ENCODE assay signal across 1 cellular context in genomic region chr2:37324786-37325624, GRCh38.
TF ChIP-seq lines count a peak whose summit lies in the region.

Gene PRKD3, minus strand, starts transcription at chr2:37324833. Its CDS starts 8,309 bp downstream, at chr2:37316524.

TF ChIP-seq in K562, 482 proteins besides CTCF, POLR2A, EP300 and RAD21 (continued from another document):
- TF ChIP-seq CREB3L1 (IDR thresholded peaks at IDR 0.05; ENCODE audit: borderline replicate concordance, low read depth) (peak; percentile 55; the same call in 1 of the 2 replicates), TCF7 (IDR thresholded peaks at IDR 0.05; ENCODE audit: borderline replicate concordance) (no peak), ZNF507 (tag; conservative IDR thresholded peaks at IDR 0.05) (no peak), RFX5 (IDR thresholded peaks at IDR 0.05; ENCODE audit: low read depth, low read length) (no peak), USF2 (CRISPR knock-in tag; IDR thresholded peaks at IDR 0.05) (no peak), ELK1 (CRISPR knock-in tag; IDR thresholded peaks at IDR 0.05) (no peak), ZBED1 (IDR thresholded peaks at IDR 0.05) (no peak), BHLHE40 (IDR thresholded peaks at IDR 0.05; ENCODE audit: low read length) (no peak), GATA2 (CRISPR knock-in tag; IDR thresholded peaks at IDR 0.05) (no peak), CBFA2T2 (conservative IDR thresholded peaks at IDR 0.05) (no peak), EP400 (IDR thresholded peaks at IDR 0.05) (peak; percentile 28; the same call in 1 of the 2 replicates), ZBTB9 (CRISPR knock-in tag; IDR thresholded peaks at IDR 0.05) (no peak), ZNF655 (CRISPR knock-in tag; IDR thresholded peaks at IDR 0.05) (no peak), SMAD3 (CRISPR knock-in tag; conservative IDR thresholded peaks at IDR 0.05) (no peak), DDX20 (tag; IDR thresholded peaks at IDR 0.05; ENCODE audit: low read depth) (no peak), ZC3H4 (CRISPR knock-in tag; IDR thresholded peaks at IDR 0.05; ENCODE audit: borderline replicate concordance) (no peak), HDGF (IDR thresholded peaks at IDR 0.05) (no peak), ZKSCAN1 (IDR thresholded peaks at IDR 0.05; ENCODE audit: low read depth, low read length) (no peak), POLR2B (IDR thresholded peaks at IDR 0.05; ENCODE audit: low read depth, partially characterized antibody) (peak; percentile 35), NCOA2 (IDR thresholded peaks at IDR 0.05; ENCODE audit: partially characterized antibody in 2 of 2) (no peak), ZNF444 (CRISPR knock-in tag; IDR thresholded peaks at IDR 0.05) (no peak), ZBTB34 (CRISPR knock-in tag; IDR thresholded peaks at IDR 0.05) (no peak), TGIF2 (CRISPR knock-in tag; IDR thresholded peaks at IDR 0.05) (no peak), NFIC (IDR thresholded peaks at IDR 0.05) (peak; percentile 60), ZNF57 (CRISPR knock-in tag; IDR thresholded peaks at IDR 0.05) (no peak), PML (IDR thresholded peaks at IDR 0.05; ENCODE audit: low read length) (no peak), MAX (CRISPR knock-in tag; IDR thresholded peaks at IDR 0.05) (peak; percentile 85), ARID3B (CRISPR knock-in tag; IDR thresholded peaks at IDR 0.05; ENCODE audit: borderline replicate concordance) (no peak), SRF (CRISPR knock-in tag; IDR thresholded peaks at IDR 0.05) (peak in 1 of 2 experiments; percentile 34; a peak in 1 of 4 replicates), GABPA (tag; conservative IDR thresholded peaks at IDR 0.05; ENCODE audit: low read depth) (peak; percentile 56; the same call in 1 of the 2 replicates), SIRT6 (IDR thresholded peaks at IDR 0.05; ENCODE audit: low read depth, low read length) (no peak), ZNF561 (CRISPR knock-in tag; conservative IDR thresholded peaks at IDR 0.05) (no peak)
